Comparison of ENCODE assay signal across 11 cellular contexts in genomic region chr13:60134376-60134775, GRCh38. TPM values are rescaled to one million over a fixed set of nuclear protein-coding genes. Genes with fewer than 3 reads are reported as not detected.
DNase-seq lines count a peak whose midpoint lies in the region; ATAC-seq and TF ChIP-seq lines count a peak whose summit lies in the region.
"Had no signal": no experiment of that assay in that cellular context is flagged by ENCODE, and none has a peak within 500 bp of the region (broad histone marks: within the 10 kb centered on the region; RNA-seq: fewer than 3 reads in every experiment).

No MANE protein-coding gene starts in this region.

- TF ChIP-seq POLR2A in right lobe of liver (IDR thresholded peaks at IDR 0.05) = no peak

- peak; percentile 74 for ATAC-seq in DND-41 (ENCODE audit: insufficient read depth, low read depth)
- peak; percentile 62 for ATAC-seq in GM19351 (IDR thresholded peaks at IDR 0.05; ENCODE audit: unreplicated experiment)
- no peak for ATAC-seq in foreskin keratinocyte
- ATAC-seq in right lobe of liver = no peak
- no peak for ATAC-seq in left lobe of liver

- H3K4me1 ChIP-seq in DND-41 (ENCODE audit: insufficient read depth, low read length) (no peaks in the 10 kb centered on the region), foreskin keratinocyte (peaks cover 7% of the 10 kb centered on the region), right lobe of liver (no peaks in the 10 kb centered on the region)

- no peak for TF ChIP-seq CTCF in DND-41 (IDR thresholded peaks at IDR 0.05; ENCODE audit: borderline replicate concordance, extremely low read depth, low read length, poor library complexity, severe bottlenecking)
- TF ChIP-seq CTCF in foreskin keratinocyte (conservative IDR thresholded peaks at IDR 0.05) = peak; percentile 18
- no peak for TF ChIP-seq CTCF in right lobe of liver (IDR thresholded peaks at IDR 0.05)

- H3K4me3 ChIP-seq in DND-41 (ENCODE audit: low read depth in 1 of 2, low read length in 2 of 2) = no peak overlapping the region
- H3K4me3 ChIP-seq in right lobe of liver = no peak overlapping the region

- no peaks in the 10 kb centered on the region for H3K9me3 ChIP-seq in DND-41 (ENCODE audit: insufficient read depth, low read length, severe bottlenecking)
- H3K9me3 ChIP-seq in right lobe of liver = no peaks in the 10 kb centered on the region

- 78% methylated on average over 2 of the region's 4 CpGs for WGBS in right lobe of liver (ENCODE audit: insufficient coverage, low coverage, low lambda C conversion rate, missing lambda C conversion rate)

- H4K20me1 ChIP-seq in DND-41 (ENCODE audit: insufficient read depth, low read length) = peaks cover 6% of the 10 kb centered on the region; the same call in 1 of the 2 replicates

- H3K27me3 ChIP-seq in DND-41 (ENCODE audit: insufficient read depth, low read length, poor library complexity) = no peaks in the 10 kb centered on the region
- H3K27me3 ChIP-seq in foreskin keratinocyte = no peaks in the 10 kb centered on the region
- no peaks in the 10 kb centered on the region for H3K27me3 ChIP-seq in right lobe of liver

- H3K9ac ChIP-seq in DND-41 (ENCODE audit: low read depth, low read length) = no peak overlapping the region

- H3K4me2 ChIP-seq in DND-41 (ENCODE audit: insufficient read depth, low read length) = no peak overlapping the region

- H3K79me2 ChIP-seq in DND-41 (ENCODE audit: insufficient read depth, low read length) = peaks cover 40% of the 10 kb centered on the region

- no peak overlapping the region for H2AFZ ChIP-seq in DND-41 (ENCODE audit: low read depth, low read length)

- DNase-seq in DND-41 = no peak
- peak; percentile 16 for DNase-seq in NCI-H226
- DNase-seq in foreskin keratinocyte = no peak
- no peak for DNase-seq in right lobe of liver
- DNase-seq in COR-L47 (lab: John Stamatoyannopoulos, UW) = no peak
- DNase-seq in kidney glomerular epithelial cell (lab: John Stamatoyannopoulos, UW) = no peak
- DNase-seq in left lobe of liver (ENCODE audit: low spot score) = no peak
- DNase-seq: activated effector memory CD4-positive, alpha-beta T cell treated with Interleukin-2 at 50 U/mL for 16 hours; DMS79 treated with DMSO at 0.1 percent for 48 hours; NCI-H446 treated with DMSO at 0.1 percent for 48 hours had no signal

- H3K36me3 ChIP-seq in DND-41 (ENCODE audit: insufficient read depth, low read length) = peaks cover 29% of the 10 kb centered on the region
- H3K36me3 ChIP-seq in right lobe of liver = no peaks in the 10 kb centered on the region

- H3K27ac ChIP-seq in DND-41 (ENCODE audit: low read length) = no peak overlapping the region
- H3K27ac ChIP-seq in foreskin keratinocyte = no peak overlapping the region
- no peak overlapping the region for H3K27ac ChIP-seq in right lobe of liver

- intact Hi-C loops in right lobe of liver (cut with DNase I) = no loop called here

RNA-seq across cellular contexts. Expression of gene DIAPH3, which starts 29.4 kb away (rescaled TPM):
- total RNA-seq in foreskin keratinocyte (20.1 and 27.2 TPM in 2 replicates), right lobe of liver (1 to 10 TPM in 1 of 6 experiments, under 1 TPM in 4, not detected in 1; 0.10 to 1.6 (median 0.93) TPM), left lobe of liver (0.15 TPM)
- 11.4 and 17.6 TPM in 2 replicates for polyA plus RNA-seq in foreskin keratinocyte

Comparison
In these comparisons a context has a peak if more than half of its experiments do, and no peak if none do; other contexts are left out.
1. ATAC-seq: peak in DND-41 (single experiment) and GM19351 (single experiment); none in foreskin keratinocyte (single experiment), right lobe of liver (0 of 4) and left lobe of liver (single experiment).